Comparison of ENCODE assay signal across 8 cellular contexts in the genomic region with DNA sequence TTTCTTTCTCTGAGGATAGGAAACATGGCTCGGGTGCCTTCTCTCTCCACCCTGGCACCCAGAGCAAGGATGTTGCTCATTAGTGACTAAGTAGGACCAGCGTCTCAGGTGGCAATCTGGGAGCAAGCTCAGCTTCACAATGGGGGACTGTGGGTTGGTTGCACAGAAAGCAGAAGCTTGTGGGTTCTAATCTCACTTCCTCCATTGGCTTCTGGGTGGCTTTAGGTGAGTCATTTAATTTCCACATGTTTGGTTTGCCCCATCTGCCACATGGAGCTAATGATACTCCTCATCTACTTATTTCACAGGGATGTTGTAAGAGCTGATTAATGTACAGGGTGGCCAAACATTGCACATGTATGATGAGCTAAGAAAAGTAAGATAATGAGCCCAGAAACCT. TPM values are rescaled to one million over a fixed set of nuclear protein-coding genes. Genes with fewer than 3 reads are reported as not detected.
DNase-seq lines count a peak whose midpoint lies in the region; ATAC-seq and TF ChIP-seq lines count a peak whose summit lies in the region.

No MANE protein-coding gene starts in this region.

- no peak overlapping the region for H3K4me3 ChIP-seq in breast epithelium

- POLR2A ChIA-PET in MCF 10A (lab: Yijun Ruan, JAX) = interaction anchor here (0.8 to 1.1 kb wide), 3 partner anchors 14 to 59 kb away, joined by 3 read pairs; no protein-coding TSS in a partner anchor

- no peaks in the 10 kb centered on the region for H3K9me3 Mint-ChIP-seq in MCF 10A (ENCODE audit: unreplicated experiment)
- H3K9me3 Mint-ChIP-seq in activated naive CD8-positive, alpha-beta T cell treated with anti-CD3 and anti-CD28 coated beads for 36 hours = no peaks in the 10 kb centered on the region
- H3K9me3 Mint-ChIP-seq in natural killer cell treated with Interleukin-12 subunit alpha and Interleukin-12 subunit beta and Interleukin-15 and Interleukin-18, amount 100 ng/mL, for 72 hours = no peaks in the 10 kb centered on the region
- no peaks in the 10 kb centered on the region for H3K9me3 Mint-ChIP-seq in osteocyte (ENCODE audit: unreplicated experiment)

- intact Hi-C loops in MCF 10A (cut with micrococcal nuclease) (loop anchor here (2.0 kb wide), 2 partner anchors 32 to 58 kb away; no protein-coding TSS in a partner anchor), breast epithelium (cut with DNase I; ENCODE audit: low total_unique reads) (no loop called here)

- TF ChIP-seq CTCF in MCF 10A (IDR thresholded peaks at IDR 0.05; ENCODE audit: unreplicated experiment) = no peak
- no peak for TF ChIP-seq CTCF in breast epithelium (IDR thresholded peaks at IDR 0.05)
- no peak for TF ChIP-seq CTCF in osteocyte (IDR thresholded peaks at IDR 0.05)

- ATAC-seq in HG02623 (IDR thresholded peaks at IDR 0.05; ENCODE audit: unreplicated experiment) = peak; percentile 95
- peak; percentile 92 to 98 for ATAC-seq in natural killer cell treated with Interleukin-12 subunit alpha and Interleukin-12 subunit beta and Interleukin-15 and Interleukin-18, amount 100 ng/mL, for 72 hours

- H3K36me3 Mint-ChIP-seq in MCF 10A (ENCODE audit: insufficient read depth, unreplicated experiment) (no peaks in the 10 kb centered on the region), osteocyte (ENCODE audit: unreplicated experiment) (no peaks in the 10 kb centered on the region)
- H3K36me3 Mint-ChIP-seq in activated naive CD8-positive, alpha-beta T cell treated with anti-CD3 and anti-CD28 coated beads for 36 hours = peaks cover 1% of the 10 kb centered on the region
- no peaks in the 10 kb centered on the region for H3K36me3 Mint-ChIP-seq in natural killer cell treated with Interleukin-12 subunit alpha and Interleukin-12 subunit beta and Interleukin-15 and Interleukin-18, amount 100 ng/mL, for 72 hours

- CTCF ChIA-PET in MCF 10A (lab: Yijun Ruan, JAX) = interaction anchor here (0.5 to 1.4 kb wide), 8 partner anchors 38 to 1286 kb away, joined by 3 to 7 read pairs (median 4); no protein-coding TSS in a partner anchor

- no peak for TF ChIP-seq POLR2A in breast epithelium (IDR thresholded peaks at IDR 0.05)

- H3K4me1 Mint-ChIP-seq in MCF 10A (ENCODE audit: insufficient read depth, unreplicated experiment) = peaks cover 6% of the 10 kb centered on the region
- H3K4me1 Mint-ChIP-seq in activated naive CD8-positive, alpha-beta T cell treated with anti-CD3 and anti-CD28 coated beads for 36 hours = peaks cover 9% of the 10 kb centered on the region
- H3K4me1 Mint-ChIP-seq in natural killer cell treated with Interleukin-12 subunit alpha and Interleukin-12 subunit beta and Interleukin-15 and Interleukin-18, amount 100 ng/mL, for 72 hours (ENCODE audit: low read depth in 2 of 2) = peaks cover 11 to 18% of the 10 kb centered on the region in 2 donors
- H3K4me1 Mint-ChIP-seq in osteocyte (ENCODE audit: unreplicated experiment) = peaks cover 15% of the 10 kb centered on the region

- no peak overlapping the region for H3K4me3 Mint-ChIP-seq in MCF 10A (ENCODE audit: unreplicated experiment)
- H3K4me3 Mint-ChIP-seq in activated naive CD8-positive, alpha-beta T cell treated with anti-CD3 and anti-CD28 coated beads for 36 hours = no peak overlapping the region
- H3K4me3 Mint-ChIP-seq in natural killer cell treated with Interleukin-12 subunit alpha and Interleukin-12 subunit beta and Interleukin-15 and Interleukin-18, amount 100 ng/mL, for 72 hours = peak overlapping the region; percentile 52
- H3K4me3 Mint-ChIP-seq in osteocyte (ENCODE audit: unreplicated experiment) = no peak overlapping the region

- no TSS peak for BruUV-seq in MCF 10A (replicated peaks; lab: Mats Ljungman, UMichigan)

- H3K4me1 ChIP-seq in breast epithelium = peaks cover 0 to 4% of the 10 kb centered on the region in 2 donors

- H3K27me3 Mint-ChIP-seq in MCF 10A (ENCODE audit: insufficient read depth, unreplicated experiment) = no peaks in the 10 kb centered on the region
- H3K27me3 Mint-ChIP-seq in activated naive CD8-positive, alpha-beta T cell treated with anti-CD3 and anti-CD28 coated beads for 36 hours = peaks cover 8% of the 10 kb centered on the region
- peaks cover 0 to 2% of the 10 kb centered on the region in 2 donors for H3K27me3 Mint-ChIP-seq in natural killer cell treated with Interleukin-12 subunit alpha and Interleukin-12 subunit beta and Interleukin-15 and Interleukin-18, amount 100 ng/mL, for 72 hours
- H3K27me3 Mint-ChIP-seq in osteocyte (ENCODE audit: unreplicated experiment) = no peaks in the 10 kb centered on the region

- no peaks in the 10 kb centered on the region for H3K9me3 ChIP-seq in breast epithelium

- H3K27ac Mint-ChIP-seq in MCF 10A (ENCODE audit: low read depth, unreplicated experiment) (no peak overlapping the region), osteocyte (ENCODE audit: unreplicated experiment) (no peak overlapping the region)
- no peak overlapping the region for H3K27ac Mint-ChIP-seq in activated naive CD8-positive, alpha-beta T cell treated with anti-CD3 and anti-CD28 coated beads for 36 hours
- H3K27ac Mint-ChIP-seq in natural killer cell treated with Interleukin-12 subunit alpha and Interleukin-12 subunit beta and Interleukin-15 and Interleukin-18, amount 100 ng/mL, for 72 hours = peak overlapping the region; percentile 36 to 47

- DNase-seq in MCF 10A (ENCODE audit: unreplicated experiment) (peak; percentile 73), breast epithelium (ENCODE audit: low spot score in 2 of 2) (no peak), MV-4-11 (lab: John Stamatoyannopoulos, UW) (peak; percentile 100), NCI-H345 (lab: John Stamatoyannopoulos, UW) (no peak), osteocyte (ENCODE audit: extremely low spot score, unreplicated experiment) (no peak)
- peak; percentile 42 for DNase-seq in activated naive CD8-positive, alpha-beta T cell treated with anti-CD3 and anti-CD28 coated beads for 36 hours
- peak; percentile 65 for DNase-seq in natural killer cell treated with Interleukin-12 subunit alpha and Interleukin-12 subunit beta and Interleukin-15 and Interleukin-18, amount 100 ng/mL, for 72 hours (ENCODE audit: low spot score)

- peak overlapping the region in 1 of 2 donors; percentile 14 for H3K27ac ChIP-seq in breast epithelium

- H3K27me3 ChIP-seq in breast epithelium = no peaks in the 10 kb centered on the region

- H3K36me3 ChIP-seq in breast epithelium = no peaks in the 10 kb centered on the region

RNA-seq across cellular contexts. Expression of a gene that starts 54.8 kb away (rescaled TPM):
- total RNA-seq in MCF 10A (2022) (47.6 and 48.1 TPM in 2 replicates), breast epithelium (10 to 100 TPM; 18.4 to 30.6 (median 22.8) TPM), osteocyte (67.6 and 68.1 TPM in 2 replicates)
- 10 to 100 TPM; 47.5 to 48.7 TPM for total RNA-seq in activated naive CD8-positive, alpha-beta T cell treated with anti-CD3 and anti-CD28 coated beads for 36 hours
- 100 to 1,000 TPM in 1 of 2 donors, 10 to 100 TPM in 1; 78.3 to 101 TPM for total RNA-seq in natural killer cell treated with Interleukin-12 subunit alpha and Interleukin-12 subunit beta and Interleukin-15 and Interleukin-18, amount 100 ng/mL, for 72 hours

Comparison
In these comparisons a context has a peak if more than half of its experiments do, and no peak if none do; other contexts are left out.
1. DNase-seq: peak in MCF 10A (single experiment), MV-4-11 (single experiment), activated naive CD8-positive, alpha-beta T cell treated with anti-CD3 and anti-CD28 coated beads for 36 hours (single experiment) and natural killer cell treated with Interleukin-12 subunit alpha and Interleukin-12 subunit beta and Interleukin-15 and Interleukin-18, amount 100 ng/mL, for 72 hours (single experiment); none in breast epithelium (0 of 2), NCI-H345 (single experiment) and osteocyte (single experiment).
2. H3K27ac Mint-ChIP-seq: peak in natural killer cell treated with Interleukin-12 subunit alpha and Interleukin-12 subunit beta and Interleukin-15 and Interleukin-18, amount 100 ng/mL, for 72 hours (2 of 2); none in MCF 10A (single experiment), activated naive CD8-positive, alpha-beta T cell treated with anti-CD3 and anti-CD28 coated beads for 36 hours (single experiment) and osteocyte (single experiment).